ENCODE assay signal across 34 cellular contexts in genomic region chr2:170639635-170640034, GRCh38.
"Had no signal": no experiment of that assay in that cellular context is flagged by ENCODE, and none has a peak within 500 bp of the region (broad histone marks: within the 10 kb centered on the region; RNA-seq: fewer than 3 reads in every experiment).

No MANE protein-coding gene starts in this region.

- ATAC-seq: activated naive CD4-positive, alpha-beta T cell treated with anti-CD3 and anti-CD28 coated beads, Interleukin-2, amount 50 U/mL, for 72 hours; activated naive CD8-positive, alpha-beta T cell treated with anti-CD3 and anti-CD28 coated beads, Interleukin-2, amount 50 U/mL, for 24 hours; activated T-cell treated with anti-CD3 and anti-CD28 coated beads, Interleukin-2, amount 50 U/mL, for 4 hours; activated T-cell treated with anti-CD3 and anti-CD28 coated beads, Interleukin-2, amount 50 U/mL, for 72 hours; activated T-helper 17 cell treated with anti-CD3 and anti-CD28 coated beads, Interleukin-2, amount 50 U/mL, for 72 hours; body of pancreas had no signal

- H3K4me1 ChIP-seq: adrenal gland, ascending aorta, body of pancreas, breast epithelium had no signal

- H3K36me3 ChIP-seq: adrenal gland, ascending aorta, brain microvascular endothelial cell, breast epithelium, cardiac muscle cell had no signal

- FAIRE-seq: astrocyte, bronchial epithelial cell, colon had no signal

- H3K9me3 ChIP-seq: adrenal gland, ascending aorta, body of pancreas had no signal

- H3K27ac ChIP-seq: adrenal gland, ascending aorta, body of pancreas, brain microvascular endothelial cell, breast epithelium, cardiac muscle cell had no signal

- H3K4me3 ChIP-seq: adrenal gland, ascending aorta, body of pancreas, breast epithelium, cardiac muscle cell had no signal

- H3K27me3 ChIP-seq: adrenal gland, ascending aorta, body of pancreas, brain microvascular endothelial cell, breast epithelium, cardiac muscle cell had no signal

- DNase-seq: activated effector memory CD4-positive, alpha-beta T cell treated with anti-CD3 and anti-CD28 coated beads, Interleukin-2, amount 50 U/mL, for 16 hours; activated effector memory CD4-positive, alpha-beta T cell treated with Interleukin-2 at 50 U/mL for 16 hours; activated gamma-delta T cell; activated gamma-delta T cell treated with Interleukin-2 at 50 U/mL for 16 hours; activated naive CD4-positive, alpha-beta T cell; activated naive CD4-positive, alpha-beta T cell treated with anti-CD3 and anti-CD28 coated beads for 36 hours; activated naive CD4-positive, alpha-beta T cell treated with anti-CD3 and anti-CD28 coated beads, Interleukin-2, amount 10 ng/mL, durations not matched to agents 7 days and 5 days; activated naive CD4-positive, alpha-beta T cell treated with anti-CD3 and anti-CD28 coated beads, Interleukin-2, amount 50 U/mL, for 16 hours; activated naive CD4-positive, alpha-beta T cell treated with Interleukin-2 at 50 U/mL for 16 hours; activated naive CD8-positive, alpha-beta T cell treated with anti-CD3 and anti-CD28 coated beads for 36 hours; activated naive CD8-positive, alpha-beta T cell treated with anti-CD3 and anti-CD28 coated beads, Interleukin-2, amount 10 ng/mL, durations not matched to agents 7 days and 5 days; activated naive CD8-positive, alpha-beta T cell treated with anti-CD3 and anti-CD28 coated beads, Interleukin-2, amount 50 U/mL, for 24 hours; activated T-cell treated with anti-CD3 and anti-CD28 coated beads, Interleukin-2, amount 50 U/mL, for 1 hour; activated T-cell treated with anti-CD3 and anti-CD28 coated beads, Interleukin-2, amount 50 U/mL, for 24 hours; activated T-cell treated with anti-CD3 and anti-CD28 coated beads, Interleukin-2, amount 50 U/mL, for 4 hours; activated T-cell treated with anti-CD3 and anti-CD28 coated beads, Interleukin-2, amount 50 U/mL, for 48 hours; activated T-cell treated with anti-CD3 and anti-CD28 coated beads, Interleukin-2, amount 50 U/mL, for 72 hours; adrenal gland; amygdala; anterior cingulate cortex; aorta; body of pancreas; brain microvascular endothelial cell; caudate nucleus; central memory CD4-positive, alpha-beta T cell; cerebellar nuclear complex had no signal
